Comparison of ENCODE assay signal across 24 cellular contexts in genomic region chr4:14844059-14844458, GRCh38.
A peak's percentile ranks its signal among the peaks of the same experiment; 100 is the strongest.
DNase-seq lines count a peak whose midpoint lies in the region; ATAC-seq, FAIRE-seq and TF ChIP-seq lines count a peak whose summit lies in the region.
"Had no signal": no experiment of that assay in that cellular context is flagged by ENCODE, and none has a peak within 500 bp of the region (broad histone marks: within the 10 kb centered on the region; RNA-seq: fewer than 3 reads in every experiment).

No MANE protein-coding gene starts in this region.

- no peak overlapping the region for H3K4me3 Mint-ChIP-seq in activated naive CD8-positive, alpha-beta T cell
- H3K4me3 Mint-ChIP-seq in activated naive CD8-positive, alpha-beta T cell treated with anti-CD3 and anti-CD28 coated beads for 36 hours, result no peak overlapping the region
- H3K4me3 Mint-ChIP-seq in stimulated activated memory B cell treated with anti-CD40 and anti-IgM and Interleukin-4, amounts not matched to agents 10 μg/mL and 1 μg/mL and 100 μg/mL, for 72 hours, result no peak overlapping the region
- H3K4me3 Mint-ChIP-seq: CD4-positive, alpha-beta T cell; GM23338; H9 had no signal

- H3K4me1 ChIP-seq in GM12878 (ENCODE audit: control insufficient read depth, insufficient read depth, low read length), result no peaks in the 10 kb centered on the region; the same call in 1 of the 2 replicates
- H3K4me1 ChIP-seq: SJSA1 had no signal

- no peak for TF ChIP-seq EP300 in GM12878 (IDR thresholded peaks at IDR 0.05; ENCODE audit: borderline replicate concordance in 1 of 2, control insufficient read depth in 1 of 2, low read depth in 2 of 2, low read length in 2 of 2)

- POLR2A ChIA-PET in GM12878 (lab: Charles Lee), result no interaction called here

- no peaks in the 10 kb centered on the region for H3K36me3 Mint-ChIP-seq in activated naive CD8-positive, alpha-beta T cell
- H3K36me3 Mint-ChIP-seq in activated naive CD8-positive, alpha-beta T cell treated with anti-CD3 and anti-CD28 coated beads for 36 hours, result no peaks in the 10 kb centered on the region
- no peaks in the 10 kb centered on the region for H3K36me3 Mint-ChIP-seq in stimulated activated memory B cell treated with anti-CD40 and anti-IgM and Interleukin-4, amounts not matched to agents 10 μg/mL and 1 μg/mL and 100 μg/mL, for 72 hours

- H3K79me2 ChIP-seq in GM12878 (ENCODE audit: control insufficient read depth, insufficient read depth, low read length), result no peaks in the 10 kb centered on the region

- RAD21 ChIA-PET in GM12878 (lab: Charles Lee; ENCODE audit: unreplicated experiment), result interaction anchor here (0.6 kb wide), 1 partner anchor 49 kb away, joined by 3 read pairs; no protein-coding TSS in a partner anchor

- no peaks in the 10 kb centered on the region for H3K4me1 Mint-ChIP-seq in activated naive CD8-positive, alpha-beta T cell (ENCODE audit: low read depth)
- H3K4me1 Mint-ChIP-seq in activated naive CD8-positive, alpha-beta T cell treated with anti-CD3 and anti-CD28 coated beads for 36 hours, result no peaks in the 10 kb centered on the region
- H3K4me1 Mint-ChIP-seq in stimulated activated memory B cell treated with anti-CD40 and anti-IgM and Interleukin-4, amounts not matched to agents 10 μg/mL and 1 μg/mL and 100 μg/mL, for 72 hours, result peaks cover 35% of the 10 kb centered on the region

- H3K9me3 Mint-ChIP-seq in activated naive CD8-positive, alpha-beta T cell (ENCODE audit: low read depth), result peaks cover 5% of the 10 kb centered on the region
- no peaks in the 10 kb centered on the region for H3K9me3 Mint-ChIP-seq in activated naive CD8-positive, alpha-beta T cell treated with anti-CD3 and anti-CD28 coated beads for 36 hours
- peaks cover 7% of the 10 kb centered on the region for H3K9me3 Mint-ChIP-seq in stimulated activated memory B cell treated with anti-CD40 and anti-IgM and Interleukin-4, amounts not matched to agents 10 μg/mL and 1 μg/mL and 100 μg/mL, for 72 hours

- WGBS in GM12878 (ENCODE audit: insufficient coverage, insufficient replicate concordance, low lambda C conversion rate, missing lambda C conversion rate), result 6% methylated on average over 4 of the region's 4 CpGs

- peak overlapping the region; percentile 45; the same call in 1 of the 2 replicates for H3K27ac ChIP-seq in GM12878 (ENCODE audit: control insufficient read depth, insufficient read depth)
- H3K27ac ChIP-seq: BLaER1 treated with 17β-estradiol and CSF1 and Interleukin-3, amounts not matched to agents 10 nM and 100 nM; SJSA1 had no signal

- CTCF ChIA-PET in GM12878 (lab: Yijun Ruan, JAX), result interaction anchor here (1.0 to 1.1 kb wide), 4 partner anchors 8 to 13 kb away, joined by 3 to 4 read pairs (median 4); no protein-coding TSS in a partner anchor

- DNase-seq in activated naive CD8-positive, alpha-beta T cell treated with anti-CD3 and anti-CD28 coated beads for 36 hours, result no peak
- DNase-seq in GM12878 (ENCODE audit: low read depth, low spot score) (no peak), NCI-H1417 treated with DMSO at 0.1 percent for 48 hours (lab: John Stamatoyannopoulos, UW) (no peak), NCI-H524 (lab: John Stamatoyannopoulos, UW) (no peak)
- DNase-seq: AML-193; CD4-positive, alpha-beta T cell; H9; MV-4-11; NCI-H1105 treated with DMSO at 0.1 percent for 48 hours; NCI-H2029; NCI-H446 treated with DMSO at 0.1 percent for 48 hours; NCI-H69; Right ventricle myocardium superior; RPMI8226 had no signal

- no peak for TF ChIP-seq POLR2A in GM12878 (IDR thresholded peaks at IDR 0.05; ENCODE audit: low read depth, low read length)

- in situ Hi-C loops in GM12878 (cut with MboI), result no loop called here

- H3K4me3 ChIP-seq in GM12878, result no peak overlapping the region
- H3K4me3 ChIP-seq: BLaER1 treated with 17β-estradiol and CSF1 and Interleukin-3, amounts not matched to agents 10 nM and 100 nM; GM23338; SJSA1 had no signal

- SMC1A ChIA-PET in GM12878 (lab: Charles Lee; ENCODE audit: uncharacterized antibody, unreplicated experiment), result interaction anchor here (1.0 to 6.1 kb wide), 6 partner anchors 8 to 153 kb away, joined by 3 to 28 read pairs (median 4); no protein-coding TSS in a partner anchor

- peak; percentile 35 for ATAC-seq in GM18870 (IDR thresholded peaks at IDR 0.05; ENCODE audit: unreplicated experiment)
- peak; percentile 57 for ATAC-seq in GM12878
- ATAC-seq in stimulated activated memory B cell treated with anti-CD40 and anti-IgM and Interleukin-4, amounts not matched to agents 10 μg/mL and 1 μg/mL and 100 μg/mL, for 72 hours, result peak; percentile 39
- no peak for ATAC-seq in HG03432 (IDR thresholded peaks at IDR 0.05; ENCODE audit: unreplicated experiment)
- ATAC-seq: GM23338 had no signal

- H3K27me3 Mint-ChIP-seq in activated naive CD8-positive, alpha-beta T cell, result peaks cover 2% of the 10 kb centered on the region
- H3K27me3 Mint-ChIP-seq in activated naive CD8-positive, alpha-beta T cell treated with anti-CD3 and anti-CD28 coated beads for 36 hours, result peaks cover 4% of the 10 kb centered on the region
- H3K27me3 Mint-ChIP-seq in stimulated activated memory B cell treated with anti-CD40 and anti-IgM and Interleukin-4, amounts not matched to agents 10 μg/mL and 1 μg/mL and 100 μg/mL, for 72 hours, result no peaks in the 10 kb centered on the region

- no peak for TF ChIP-seq CTCF in GM12878 (IDR thresholded peaks at IDR 0.05 in 2 of 3, conservative IDR thresholded peaks at IDR 0.05 in 1 of 3; ENCODE audit: control insufficient read depth in 2 of 3, extremely low read depth in 1 of 3, insufficient read depth in 1 of 3, low read depth in 3 of 3, low read length in 3 of 3)

- FAIRE-seq in GM12878 (lab: Jason Lieb, UNC), result no peak
- FAIRE-seq: A204.1, D721Med, GM12891 had no signal

- H3K9me3 ChIP-seq in GM12878 (replicated peaks; ENCODE audit: control insufficient read depth, insufficient read depth, low read length), result peaks cover 1% of the 10 kb centered on the region; the same call in 2 of the 3 replicates
- H3K9me3 ChIP-seq: SJSA1 had no signal

- no peaks in the 10 kb centered on the region for H3K36me3 ChIP-seq in GM12878 (ENCODE audit: control insufficient read depth in 2 of 2, insufficient read depth in 2 of 2, low read length in 1 of 2)
- H3K36me3 ChIP-seq: BLaER1 treated with 17β-estradiol and CSF1 and Interleukin-3, amounts not matched to agents 10 nM and 100 nM; SJSA1 had no signal

- no TSS peak for BruUV-seq in GM12878 (replicated peaks; lab: Mats Ljungman, UMichigan)

- intact Hi-C loops in GM12878 (cut with micrococcal nuclease; ENCODE audit: unreplicated experiment), result no loop called here

- H3K27me3 ChIP-seq in GM12878 (replicated peaks in 1 of 2; ENCODE audit: control insufficient read depth in 2 of 2, insufficient read depth in 2 of 2, low read length in 1 of 2), result no peaks in the 10 kb centered on the region
- H3K27me3 ChIP-seq: BLaER1 treated with 17β-estradiol and CSF1 and Interleukin-3, amounts not matched to agents 10 nM and 100 nM; SJSA1 had no signal

- H3K27ac Mint-ChIP-seq in activated naive CD8-positive, alpha-beta T cell, result peak overlapping the region; percentile 8
- H3K27ac Mint-ChIP-seq in activated naive CD8-positive, alpha-beta T cell treated with anti-CD3 and anti-CD28 coated beads for 36 hours, result no peak overlapping the region
- peak overlapping the region; percentile 62 for H3K27ac Mint-ChIP-seq in stimulated activated memory B cell treated with anti-CD40 and anti-IgM and Interleukin-4, amounts not matched to agents 10 μg/mL and 1 μg/mL and 100 μg/mL, for 72 hours
- H3K27ac Mint-ChIP-seq: CD4-positive, alpha-beta T cell; GM23338; H9 had no signal

- TF ChIP-seq RAD21 in GM12878 (IDR thresholded peaks at IDR 0.05; ENCODE audit: insufficient read depth, low read depth, low read length), result no peak

- no peaks in the 10 kb centered on the region for H4K20me1 ChIP-seq in GM12878 (ENCODE audit: control insufficient read depth, insufficient read depth)
- H4K20me1 ChIP-seq: BLaER1 treated with 17β-estradiol and CSF1 and Interleukin-3, amounts not matched to agents 10 nM and 100 nM had no signal

- no peak overlapping the region; the same call in 1 of the 2 replicates for H2AFZ ChIP-seq in GM12878 (ENCODE audit: control insufficient read depth, low read depth, low read length)
- H2AFZ ChIP-seq: GM23338 had no signal

- H3K4me2 ChIP-seq in GM12878 (ENCODE audit: control insufficient read depth, insufficient read depth), result no peak overlapping the region
- H3K4me2 ChIP-seq: BLaER1 treated with 17β-estradiol and CSF1 and Interleukin-3, amounts not matched to agents 10 nM and 100 nM; GM23338 had no signal

- no peak overlapping the region for H3K9ac ChIP-seq in GM12878 (ENCODE audit: control insufficient read depth, insufficient read depth, low read length)
- H3K9ac ChIP-seq: BLaER1 treated with 17β-estradiol and CSF1 and Interleukin-3, amounts not matched to agents 10 nM and 100 nM had no signal

TF ChIP-seq in GM12878, 131 proteins besides CTCF, POLR2A, EP300 and RAD21 (continues in another document):
- TF ChIP-seq NFIC (IDR thresholded peaks at IDR 0.05; ENCODE audit: low read depth, low read length), result 0 out of 2 replicates have a peak, but pooled peaks have one; percentile 29
- no peak for TF ChIP-seq MTA3 (IDR thresholded peaks at IDR 0.05; ENCODE audit: borderline replicate concordance, low read length)
- TF ChIP-seq STAT3 (IDR thresholded peaks at IDR 0.05; ENCODE audit: low read depth, low read length), result no peak
- no peak for TF ChIP-seq ESRRA (IDR thresholded peaks at IDR 0.05; ENCODE audit: low read length)
- TF ChIP-seq, protein P1, sequence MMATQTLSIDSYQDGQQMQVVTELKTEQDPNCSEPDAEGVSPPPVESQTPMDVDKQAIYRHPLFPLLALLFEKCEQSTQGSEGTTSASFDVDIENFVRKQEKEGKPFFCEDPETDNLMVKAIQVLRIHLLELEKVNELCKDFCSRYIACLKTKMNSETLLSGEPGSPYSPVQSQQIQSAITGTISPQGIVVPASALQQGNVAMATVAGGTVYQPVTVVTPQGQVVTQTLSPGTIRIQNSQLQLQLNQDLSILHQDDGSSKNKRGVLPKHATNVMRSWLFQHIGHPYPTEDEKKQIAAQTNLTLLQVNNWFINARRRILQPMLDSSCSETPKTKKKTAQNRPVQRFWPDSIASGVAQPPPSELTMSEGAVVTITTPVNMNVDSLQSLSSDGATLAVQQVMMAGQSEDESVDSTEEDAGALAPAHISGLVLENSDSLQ (IDR thresholded peaks at IDR 0.05), result no peak
- TF ChIP-seq JUNB (IDR thresholded peaks at IDR 0.05), result 0 out of 2 replicates have a peak, but pooled peaks have one; percentile 9
- no peak for TF ChIP-seq BCL11A (IDR thresholded peaks at IDR 0.05; ENCODE audit: low read depth, low read length)
- no peak for TF ChIP-seq SMC3 (IDR thresholded peaks at IDR 0.05; ENCODE audit: borderline replicate concordance, low read length)
- no peak for TF ChIP-seq NR2C1 (IDR thresholded peaks at IDR 0.05)
- TF ChIP-seq CREM (IDR thresholded peaks at IDR 0.05; ENCODE audit: low read depth), result no peak
- no peak for TF ChIP-seq FOS (IDR thresholded peaks at IDR 0.05; ENCODE audit: borderline replicate concordance, extremely low read depth, insufficient read length)
- no peak for TF ChIP-seq TARDBP (IDR thresholded peaks at IDR 0.05; ENCODE audit: borderline replicate concordance)
- no peak for TF ChIP-seq HDAC6 (IDR thresholded peaks at IDR 0.05; ENCODE audit: unreplicated experiment)
